Comparison of ENCODE assay signal across 21 cellular contexts in the genomic region with DNA sequence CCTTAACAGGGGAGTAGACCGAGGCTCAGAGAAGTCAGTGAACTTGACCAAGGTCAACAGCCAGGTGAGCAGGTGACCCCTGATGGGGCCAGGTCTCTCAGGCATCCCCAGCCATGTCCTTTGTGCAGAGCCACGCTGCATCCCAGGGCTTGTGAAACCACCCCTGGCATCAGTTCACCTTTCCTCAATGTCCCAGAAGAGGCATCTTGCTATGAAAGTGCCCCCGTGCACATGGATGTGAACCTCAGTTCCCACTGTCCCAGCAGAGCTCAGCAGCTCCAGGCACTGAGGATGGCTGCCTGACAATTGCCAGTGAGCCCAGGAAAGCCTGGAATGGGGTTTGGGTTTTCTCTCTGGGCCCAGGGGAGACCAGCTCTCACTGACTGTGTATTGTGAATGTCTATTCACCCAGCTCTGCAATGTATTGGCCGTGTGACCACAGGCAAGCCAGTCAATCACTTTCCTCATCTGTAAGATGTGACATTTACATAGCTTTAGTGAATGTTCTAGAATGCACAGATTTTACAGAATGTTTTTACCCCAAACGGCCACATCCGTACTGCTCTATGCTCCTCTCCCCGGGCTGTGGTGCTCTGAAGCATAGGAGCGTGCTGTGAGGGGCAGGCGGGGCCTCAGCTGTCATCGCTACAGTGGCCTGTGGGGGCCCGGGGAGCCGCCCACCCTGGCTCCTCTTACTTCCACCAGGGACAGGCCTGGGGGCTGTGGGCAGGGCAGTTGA. TPM values are rescaled to one million over a fixed set of nuclear protein-coding genes. Genes with fewer than 3 reads are reported as not detected.
DNase-seq lines count a peak whose midpoint lies in the region; ATAC-seq and TF ChIP-seq lines count a peak whose summit lies in the region.
"Had no signal": no experiment of that assay in that cellular context is flagged by ENCODE, and none has a peak within 500 bp of the region (broad histone marks: within the 10 kb centered on the region; RNA-seq: fewer than 3 reads in every experiment).

No MANE protein-coding gene starts in this region.

- H3K9me3 Mint-ChIP-seq in activated T-helper 2 cell treated with anti-CD3 and anti-CD28 coated beads, Interferon-gamma antibody, Interleukin-2, Interleukin-4, amounts not matched to agents 10 μg/mL and 5 μg/mL and 100 μg/mL, durations not matched to agents 14 hours and 24 hours and 36 hours = no peaks in the 10 kb centered on the region
- H3K9me3 Mint-ChIP-seq: neural crest cell had no signal

- no peak overlapping the region for H3K4me3 Mint-ChIP-seq in activated T-helper 2 cell treated with anti-CD3 and anti-CD28 coated beads, Interferon-gamma antibody, Interleukin-2, Interleukin-4, amounts not matched to agents 10 μg/mL and 5 μg/mL and 100 μg/mL, durations not matched to agents 14 hours and 24 hours and 36 hours (ENCODE audit: low read depth)
- H3K4me3 Mint-ChIP-seq: memory B cell, neural crest cell had no signal

- CTCF ChIA-PET in OCI-LY7 (lab: Charles Lee; ENCODE audit: unreplicated experiment) = no interaction called here

- H3K4me3 ChIP-seq in right atrium auricular region = no peak overlapping the region
- H3K4me3 ChIP-seq in OCI-LY7 (ENCODE audit: low read depth, low read length, poor library complexity, severe bottlenecking) = no peak overlapping the region
- H3K4me3 ChIP-seq: tibial nerve had no signal

- no peak overlapping the region for H3K4me2 ChIP-seq in OCI-LY7 (ENCODE audit: low read length)

- no peaks in the 10 kb centered on the region for H3K79me2 ChIP-seq in OCI-LY7 (ENCODE audit: insufficient read depth, low read depth, low read length)

- no peaks in the 10 kb centered on the region for H4K20me1 ChIP-seq in OCI-LY7 (ENCODE audit: insufficient read depth, low read length)

- no peaks in the 10 kb centered on the region for H3K36me3 Mint-ChIP-seq in activated T-helper 2 cell treated with anti-CD3 and anti-CD28 coated beads, Interferon-gamma antibody, Interleukin-2, Interleukin-4, amounts not matched to agents 10 μg/mL and 5 μg/mL and 100 μg/mL, durations not matched to agents 14 hours and 24 hours and 36 hours (ENCODE audit: low read depth)

- BruUV-seq in OCI-LY7 (replicated peaks; lab: Mats Ljungman, UMichigan) = no TSS peak

- intact Hi-C loops in Right ventricle myocardium inferior (cut with DNase I) = no loop called here
- intact Hi-C loops in activated T-helper 2 cell treated with anti-CD3 and anti-CD28 coated beads, Interferon-gamma antibody, Interleukin-2, Interleukin-4, amounts not matched to agents 10 μg/mL and 5 μg/mL and 100 μg/mL, durations not matched to agents 14 hours and 24 hours and 36 hours (cut with micrococcal nuclease) = no loop called here
- intact Hi-C loops in OCI-LY7 (cut with micrococcal nuclease; ENCODE audit: unreplicated experiment) = no loop called here

- H3K27me3 Mint-ChIP-seq in activated T-helper 2 cell treated with anti-CD3 and anti-CD28 coated beads, Interferon-gamma antibody, Interleukin-2, Interleukin-4, amounts not matched to agents 10 μg/mL and 5 μg/mL and 100 μg/mL, durations not matched to agents 14 hours and 24 hours and 36 hours (ENCODE audit: low read depth) = peaks cover 7% of the 10 kb centered on the region

- TF ChIP-seq CTCF in right atrium auricular region (IDR thresholded peaks at IDR 0.05) (no peak), OCI-LY7 (conservative IDR thresholded peaks at IDR 0.05; ENCODE audit: low read length) (no peak)

- H3K27ac Mint-ChIP-seq in activated T-helper 2 cell treated with anti-CD3 and anti-CD28 coated beads, Interferon-gamma antibody, Interleukin-2, Interleukin-4, amounts not matched to agents 10 μg/mL and 5 μg/mL and 100 μg/mL, durations not matched to agents 14 hours and 24 hours and 36 hours = no peak overlapping the region
- H3K27ac Mint-ChIP-seq: memory B cell had no signal

- H3K27me3 ChIP-seq in right atrium auricular region = no peaks in the 10 kb centered on the region
- H3K27me3 ChIP-seq: tibial nerve had no signal

- DNase-seq in right atrium auricular region (ENCODE audit: low spot score) (peak; percentile 51), Right ventricle myocardium inferior (ENCODE audit: missing footprints) (no peak), mesenteric fat pad (ENCODE audit: low spot score) (peak; percentile 81), COR-L47 (lab: John Stamatoyannopoulos, UW) (no peak), ACHN (no peak), OCI-LY7 (ENCODE audit: low spot score) (no peak)
- DNase-seq in activated T-helper 2 cell treated with anti-CD3 and anti-CD28 coated beads, Interferon-gamma antibody, Interleukin-2, Interleukin-4, amounts not matched to agents 10 μg/mL and 5 μg/mL and 100 μg/mL, durations not matched to agents 14 hours and 24 hours and 36 hours (ENCODE audit: low spot score) = peak; percentile 6
- no peak for DNase-seq in activated naive CD4-positive, alpha-beta T cell treated with Interleukin-2 at 50 U/mL for 16 hours
- DNase-seq: activated naive CD4-positive, alpha-beta T cell treated with anti-CD3 and anti-CD28 coated beads, Interleukin-2, amount 50 U/mL, for 16 hours; DMS79 treated with DMSO at 0.1 percent for 48 hours; effector memory CD4-positive, alpha-beta T cell; KG1; NCI-H1436 treated with DMSO at 0.1 percent for 48 hours; NCI-H446; stimulated activated CD4-positive, alpha-beta T cell treated with anti-CD3 and anti-CD28 coated beads, Interleukin-2, amount 100 ng/mL, for 48 hours had no signal

- H2AFZ ChIP-seq in OCI-LY7 (ENCODE audit: low read length) = no peak overlapping the region

- peaks cover 16% of the 10 kb centered on the region for H3K4me1 Mint-ChIP-seq in activated T-helper 2 cell treated with anti-CD3 and anti-CD28 coated beads, Interferon-gamma antibody, Interleukin-2, Interleukin-4, amounts not matched to agents 10 μg/mL and 5 μg/mL and 100 μg/mL, durations not matched to agents 14 hours and 24 hours and 36 hours (ENCODE audit: low read depth)

- no peak for ATAC-seq in Right ventricle myocardium inferior
- ATAC-seq: sciatic nerve had no signal

- in situ Hi-C loops in ACHN (cut with HindIII; ENCODE audit: low pct_ligation_motif_present, low pct_unique_long_range_greater_than_20kb, low sequenced_read_pairs) = no loop called here

- no peaks in the 10 kb centered on the region for H3K36me3 ChIP-seq in right atrium auricular region
- H3K36me3 ChIP-seq in OCI-LY7 (ENCODE audit: insufficient read depth, low read length) = no peaks in the 10 kb centered on the region
- H3K36me3 ChIP-seq: tibial nerve had no signal

- H3K27ac ChIP-seq in right atrium auricular region (no peak overlapping the region), OCI-LY7 (ENCODE audit: low read depth, low read length, poor library complexity, severe bottlenecking) (no peak overlapping the region)
- H3K27ac ChIP-seq: tibial nerve had no signal

- POLR2A ChIA-PET in OCI-LY7 (lab: Charles Lee) = interaction anchor here (0.7 kb wide), 1 partner anchor 13 kb away, joined by 3 read pairs; no protein-coding TSS in a partner anchor

- H3K9me2 ChIP-seq in OCI-LY7 (ENCODE audit: insufficient read depth, low read length) = no peaks in the 10 kb centered on the region

- H3K9me3 ChIP-seq in right atrium auricular region (no peaks in the 10 kb centered on the region), OCI-LY7 (ENCODE audit: low read length) (no peaks in the 10 kb centered on the region)

- H3K4me1 ChIP-seq in right atrium auricular region = peaks cover 0 to 24% of the 10 kb centered on the region in 2 donors
- peaks cover 8% of the 10 kb centered on the region for H3K4me1 ChIP-seq in OCI-LY7 (ENCODE audit: insufficient read depth, low read length, poor library complexity, severe bottlenecking)
- H3K4me1 ChIP-seq: tibial nerve had no signal

RNA-seq across cellular contexts. Expression of a gene that starts 4.9 kb away (rescaled TPM):
- 1 to 10 TPM; 1.6 to 4.1 TPM for total RNA-seq in right atrium auricular region
- 1.1 TPM for total RNA-seq in Right ventricle myocardium inferior
- total RNA-seq in activated T-helper 2 cell treated with anti-CD3 and anti-CD28 coated beads, Interferon-gamma antibody, Interleukin-2, Interleukin-4, amounts not matched to agents 10 μg/mL and 5 μg/mL and 100 μg/mL, durations not matched to agents 14 hours and 24 hours and 36 hours = 6.2 and 10.0 TPM in 2 replicates
- 8.8 TPM for total RNA-seq in mesenteric fat pad
- total RNA-seq in OCI-LY7 (2014; rRNA removed; shearing (Covaris generic)) = 0.13 TPM in 1 of 2 replicates, not detected in the other
- total RNA-seq in OCI-LY7 (2022) = 0.41 TPM in 1 of 2 replicates, not detected in the other
- total RNA-seq: bronchial epithelial cell, SK-MEL-5 had no signal

Comparison
In these comparisons a context has a peak if more than half of its experiments do, and no peak if none do; other contexts are left out.
1. DNase-seq: peak in right atrium auricular region (single experiment), activated T-helper 2 cell treated with anti-CD3 and anti-CD28 coated beads, Interferon-gamma antibody, Interleukin-2, Interleukin-4, amounts not matched to agents 10 μg/mL and 5 μg/mL and 100 μg/mL, durations not matched to agents 14 hours and 24 hours and 36 hours (single experiment) and mesenteric fat pad (single experiment); none in Right ventricle myocardium inferior (single experiment), COR-L47 (single experiment), activated naive CD4-positive, alpha-beta T cell treated with Interleukin-2 at 50 U/mL for 16 hours (single experiment), ACHN (single experiment) and OCI-LY7 (single experiment).